In genomic region chr12:113108308-113108707, GRCh38 we compare ENCODE assay signal across 16 cellular contexts. TPM values are rescaled to one million over a fixed set of nuclear protein-coding genes. Genes with fewer than 3 reads are reported as not detected.
DNase-seq lines count a peak whose midpoint lies in the region; ATAC-seq and TF ChIP-seq lines count a peak whose summit lies in the region.
"Had no signal": no experiment of that assay in that cellular context is flagged by ENCODE, and none has a peak within 500 bp of the region (broad histone marks: within the 10 kb centered on the region; RNA-seq: fewer than 3 reads in every experiment).

No MANE protein-coding gene starts in this region.

- no peak overlapping the region for H3K4me3 Mint-ChIP-seq in WTC11

- no peaks in the 10 kb centered on the region for H4K20me1 ChIP-seq in osteoblast (ENCODE audit: insufficient read depth, low read length)
- H4K20me1 ChIP-seq: BLaER1 had no signal

- CTCF ChIA-PET in WTC11 (lab: Charles Lee): interaction anchor here (0.5 kb wide), 2 partner anchors 53 to 116 kb away, joined by 4 read pairs; no protein-coding TSS in a partner anchor

- H3K27me3 Mint-ChIP-seq in WTC11 (ENCODE audit: low read depth): no peaks in the 10 kb centered on the region; the same call in 1 of the 2 replicates

- TF ChIP-seq CTCF in WTC11 (IDR thresholded peaks at IDR 0.05) (no peak), osteoblast (IDR thresholded peaks at IDR 0.05; ENCODE audit: extremely low read depth, low read depth, low read length) (no peak)

- H3K27ac ChIP-seq in osteoblast (ENCODE audit: low read depth, low read length): no peak overlapping the region
- H3K27ac ChIP-seq: 22Rv1, BLaER1 had no signal

- peaks cover 2% of the 10 kb centered on the region for H3K4me1 Mint-ChIP-seq in WTC11

- no peaks in the 10 kb centered on the region for H3K36me3 Mint-ChIP-seq in WTC11
- H3K36me3 Mint-ChIP-seq: CD8-positive, alpha-beta memory T cell had no signal

- POLR2A ChIA-PET in WTC11 (lab: Charles Lee): no interaction called here

- no peak for TF ChIP-seq EP300 in Ishikawa (IDR thresholded peaks at IDR 0.05; ENCODE audit: borderline replicate concordance)

- H3K9me3 ChIP-seq in osteoblast (ENCODE audit: low read depth, low read length) (no peaks in the 10 kb centered on the region), MG63 (no peaks in the 10 kb centered on the region)
- H3K9me3 ChIP-seq: BLaER1, Caco-2 had no signal

- H3K4me3 ChIP-seq in osteoblast (ENCODE audit: insufficient read depth, low read length) (no peak overlapping the region), MG63 (no peak overlapping the region)
- H3K4me3 ChIP-seq: BLaER1 had no signal

- H3K4me1 ChIP-seq in osteoblast (ENCODE audit: insufficient read depth, low read length): no peaks in the 10 kb centered on the region
- H3K4me1 ChIP-seq: BLaER1, Caco-2 had no signal

- H3K9me3 Mint-ChIP-seq in WTC11: no peaks in the 10 kb centered on the region
- H3K9me3 Mint-ChIP-seq: CD8-positive, alpha-beta memory T cell had no signal

- ATAC-seq in WTC11: no peak
- ATAC-seq in left ventricle myocardium superior: no peak

- TF ChIP-seq RAD21 in Ishikawa (IDR thresholded peaks at IDR 0.05; ENCODE audit: low read depth): no peak

- DNase-seq in DMS53 (lab: John Stamatoyannopoulos, UW): peak; percentile 42
- DNase-seq in DMS53 treated with DMSO at 0.1 percent for 48 hours (lab: John Stamatoyannopoulos, UW; ENCODE audit: unreplicated experiment): no peak
- no peak for DNase-seq in WTC11 (ENCODE audit: low spot score)
- DNase-seq in osteoblast (ENCODE audit: insufficient read length, low spot score, missing footprints): peak; percentile 69
- no peak for DNase-seq in MG63
- DNase-seq in left ventricle myocardium superior: no peak
- DNase-seq: AML-193; Caco-2; CD8-positive, alpha-beta memory T cell; HCEC 1CT; IMR-90 had no signal

- H3K79me2 ChIP-seq in osteoblast (ENCODE audit: insufficient read depth, low read length): no peaks in the 10 kb centered on the region

- H3K4me2 ChIP-seq in osteoblast (ENCODE audit: insufficient read depth, low read length): no peak overlapping the region
- H3K4me2 ChIP-seq: BLaER1 had no signal

- no peak overlapping the region for H3K27ac Mint-ChIP-seq in WTC11

- intact Hi-C loops in left ventricle myocardium superior (cut with micrococcal nuclease): no loop called here

- peaks cover 4% of the 10 kb centered on the region for H3K27me3 ChIP-seq in osteoblast (ENCODE audit: insufficient read depth, low read length)
- no peaks in the 10 kb centered on the region for H3K27me3 ChIP-seq in MG63
- H3K27me3 ChIP-seq: BLaER1 had no signal

- H3K36me3 ChIP-seq in osteoblast (ENCODE audit: insufficient read depth, low read length): no peaks in the 10 kb centered on the region
- no peaks in the 10 kb centered on the region for H3K36me3 ChIP-seq in MG63

- H2AFZ ChIP-seq in osteoblast (ENCODE audit: low read length): no peak overlapping the region

TF ChIP-seq in Ishikawa, 13 proteins besides CTCF, POLR2A, EP300 and RAD21:
- no peak for TF ChIP-seq EGR1 (IDR thresholded peaks at IDR 0.05)
- no peak for TF ChIP-seq FOXM1 (IDR thresholded peaks at IDR 0.05; ENCODE audit: borderline replicate concordance, low read depth)
- TF ChIP-seq NFIC (IDR thresholded peaks at IDR 0.05): peak; percentile 63
- no peak for TF ChIP-seq REST (IDR thresholded peaks at IDR 0.05; ENCODE audit: low read depth)
- no peak for TF ChIP-seq CEBPB (IDR thresholded peaks at IDR 0.05)
- TF ChIP-seq TCF12 (IDR thresholded peaks at IDR 0.05; ENCODE audit: low read depth): no peak
- no peak for TF ChIP-seq TEAD4 (IDR thresholded peaks at IDR 0.05)

TF ChIP-seq in WTC11, 78 proteins besides CTCF, POLR2A, EP300 and RAD21:
- TF ChIP-seq PRRX2 (CRISPR knock-in tag; IDR thresholded peaks at IDR 0.05): no peak
- no peak for TF ChIP-seq NFATC4 (CRISPR knock-in tag; IDR thresholded peaks at IDR 0.05)
- no peak for TF ChIP-seq ZNF425 (CRISPR knock-in tag; conservative IDR thresholded peaks at IDR 0.05)
- no peak for TF ChIP-seq STAT6 (CRISPR knock-in tag; conservative IDR thresholded peaks at IDR 0.05; ENCODE audit: low read depth)
- no peak for TF ChIP-seq ZNF416 (CRISPR knock-in tag; IDR thresholded peaks at IDR 0.05)
- no peak for TF ChIP-seq FOXK1 (CRISPR knock-in tag; IDR thresholded peaks at IDR 0.05)
- no peak for TF ChIP-seq GRHL2 (CRISPR knock-in tag; IDR thresholded peaks at IDR 0.05; ENCODE audit: insufficient replicate concordance, severe bottlenecking)
- no peak for TF ChIP-seq ZNF396 (CRISPR knock-in tag; IDR thresholded peaks at IDR 0.05; ENCODE audit: borderline replicate concordance)
- TF ChIP-seq GTF2I (CRISPR knock-in tag; conservative IDR thresholded peaks at IDR 0.05): 0 out of 2 replicates have a peak, but pooled peaks have one; percentile 54

RNA-seq across cellular contexts. Expression of gene RASAL1, which starts 27.3 kb away (rescaled TPM):
- total RNA-seq in WTC11 (2021): 6.9 to 8.1 TPM (median 8.0 TPM) in 3 replicates
- not detected in 2 replicates for total RNA-seq in osteoblast
- total RNA-seq in MG63 (2014; rRNA removed; shearing (Covaris generic); ENCODE audit: low replicate concordance): not detected in 2 replicates
- not detected for total RNA-seq in left ventricle myocardium superior
- total RNA-seq: Caco-2, IMR-90 had no signal

RNA-seq across cellular contexts. Expression of gene CFAP73, which starts 41.2 kb away (rescaled TPM):
- total RNA-seq in WTC11 (2021): 0.30 to 0.94 TPM (median 0.37 TPM) in 3 replicates
- not detected in 2 replicates for total RNA-seq in osteoblast
- not detected in 2 replicates for total RNA-seq in MG63 (2014; rRNA removed; shearing (Covaris generic); ENCODE audit: low replicate concordance)
- total RNA-seq in left ventricle myocardium superior: not detected
- total RNA-seq: Daoy, H4, IMR-90 had no signal

RNA-seq across cellular contexts. Expression of gene DTX1, which starts 51.8 kb away (rescaled TPM):
- total RNA-seq in WTC11 (2021): 6.2 to 9.2 TPM (median 7.7 TPM) in 3 replicates
- under 0.01 TPM in 2 replicates for total RNA-seq in osteoblast
- not detected in 2 replicates for total RNA-seq in MG63 (2014; rRNA removed; shearing (Covaris generic); ENCODE audit: low replicate concordance)
- total RNA-seq in left ventricle myocardium superior: 2.4 TPM
- total RNA-seq: Caco-2, IMR-90 had no signal

Comparison
In these comparisons a context has a peak if more than half of its experiments do, and no peak if none do; other contexts are left out.
1. DNase-seq: peak in DMS53 (single experiment) and osteoblast (single experiment); none in DMS53 treated with DMSO at 0.1 percent for 48 hours (single experiment), WTC11 (single experiment), MG63 (single experiment) and left ventricle myocardium superior (single experiment).